ENCODE assay signal across 10 cellular contexts in genomic region chr3:134236505-134236904, GRCh38. TPM values are rescaled to one million over a fixed set of nuclear protein-coding genes. Genes with fewer than 3 reads are reported as not detected.
DNase-seq lines count a peak whose midpoint lies in the region; ATAC-seq and TF ChIP-seq lines count a peak whose summit lies in the region.
"Had no signal": no experiment of that assay in that cellular context is flagged by ENCODE, and none has a peak within 500 bp of the region (broad histone marks: within the 10 kb centered on the region; RNA-seq: fewer than 3 reads in every experiment).

No MANE protein-coding gene starts in this region.

- no peak overlapping the region for H3K4me3 ChIP-seq in stomach

- no peak overlapping the region for H3K4me3 Mint-ChIP-seq in endothelial cell (ENCODE audit: unreplicated experiment)

- intact Hi-C loops in stomach (cut with DNase I; ENCODE audit: low total_unique reads): no loop called here

- ATAC-seq in GM19438 (IDR thresholded peaks at IDR 0.05; ENCODE audit: low read depth, unreplicated experiment) (peak; percentile 55), HG03097 (IDR thresholded peaks at IDR 0.05; ENCODE audit: low FRiP score, unreplicated experiment) (peak; percentile 52)

- H3K9me3 ChIP-seq in stomach: no peaks in the 10 kb centered on the region

- TF ChIP-seq CTCF in endothelial cell (IDR thresholded peaks at IDR 0.05; ENCODE audit: unreplicated experiment) (no peak), stomach (IDR thresholded peaks at IDR 0.05) (no peak)

- 27 to 47% (median 42%) methylated on average over 2 of the region's 2 CpGs for WGBS in stomach, 5 donors

- no peaks in the 10 kb centered on the region for H3K9me3 Mint-ChIP-seq in endothelial cell (ENCODE audit: unreplicated experiment)

- peaks cover 23 to 75% (median 47%) of the 10 kb centered on the region in 4 donors for H3K4me1 ChIP-seq in stomach

- H3K27ac ChIP-seq in stomach: peak overlapping the region in 3 of 5 donors; percentile 30 to 44 (median 43)

- no peaks in the 10 kb centered on the region for H3K36me3 ChIP-seq in stomach

- no peak for TF ChIP-seq POLR2A in stomach (IDR thresholded peaks at IDR 0.05)

- no peak for TF ChIP-seq EP300 in stomach (IDR thresholded peaks at IDR 0.05)

- H3K27ac Mint-ChIP-seq in endothelial cell (ENCODE audit: unreplicated experiment): peak overlapping the region; percentile 27

- H3K4me1 Mint-ChIP-seq in endothelial cell (ENCODE audit: unreplicated experiment): peaks cover 40% of the 10 kb centered on the region

- no peaks in the 10 kb centered on the region for H3K36me3 Mint-ChIP-seq in endothelial cell (ENCODE audit: low read depth, unreplicated experiment)

- no peaks in the 10 kb centered on the region for H3K27me3 Mint-ChIP-seq in endothelial cell (ENCODE audit: unreplicated experiment)

- DNase-seq in endothelial cell (ENCODE audit: low spot score) (no peak), stomach (no peak), COLO668 (lab: John Stamatoyannopoulos, UW; ENCODE audit: unreplicated experiment) (no peak), DMS153 treated with DMSO at 0.1 percent for 48 hours (lab: John Stamatoyannopoulos, UW; ENCODE audit: unreplicated experiment) (no peak), NCI-H510A treated with DMSO at 0.1 percent for 48 hours (lab: John Stamatoyannopoulos, UW) (no peak)
- no peak for DNase-seq in stimulated activated CD4-positive, alpha-beta T cell treated with anti-CD3 and anti-CD28 coated beads, Interleukin-2, amount 100 ng/mL, for 48 hours
- DNase-seq: nucleus accumbens; stimulated activated naive CD4-positive, alpha-beta T cell had no signal

- H3K27me3 ChIP-seq in stomach: no peaks in the 10 kb centered on the region

RNA-seq across cellular contexts. Expression of gene RYK, which starts 14.2 kb away (rescaled TPM):
- total RNA-seq in endothelial cell (ENCODE audit: unreplicated experiment): 60.4 TPM
- total RNA-seq in stomach: 100 to 1,000 TPM in 1 of 5 donors, 10 to 100 TPM in 4; 41.1 to 128 (median 45.5) TPM
- polyA plus RNA-seq in stomach: 10 to 100 TPM; 15.8 to 27.0 (median 26.7) TPM
